12 cellular contexts compared by ENCODE assay signal in genomic region chr17:6495450-6496115, GRCh38. TPM values are rescaled to one million over a fixed set of nuclear protein-coding genes. Genes with fewer than 3 reads are reported as not detected.
DNase-seq lines count a peak whose midpoint lies in the region; ATAC-seq and TF ChIP-seq lines count a peak whose summit lies in the region.
"Had no signal": no experiment of that assay in that cellular context is flagged by ENCODE, and none has a peak within 500 bp of the region (broad histone marks: within the 10 kb centered on the region; RNA-seq: fewer than 3 reads in every experiment).

No MANE protein-coding gene starts in this region.

- intact Hi-C loops in cardiac septum (cut with DNase I): no loop called here
- intact Hi-C loops in right cardiac atrium (cut with DNase I): no loop called here

- H3K9ac ChIP-seq in mesendoderm (ENCODE audit: low read length): peak overlapping the region; percentile 44

- no peak overlapping the region for H3K23ac ChIP-seq in mesendoderm (ENCODE audit: low read length)

- no peak overlapping the region for H3K18ac ChIP-seq in mesendoderm (ENCODE audit: low read length)

- peaks cover 64% of the 10 kb centered on the region for H3K4me1 Mint-ChIP-seq in brain

- H4K8ac ChIP-seq in mesendoderm (ENCODE audit: low read depth, low read length): no peak overlapping the region

- H3K4me3 Mint-ChIP-seq in brain: no peak overlapping the region
- H3K4me3 Mint-ChIP-seq: activated naive CD4-positive, alpha-beta T cell treated with anti-CD3 and anti-CD28 coated beads for 36 hours had no signal

- no peak overlapping the region for H2BK120ac ChIP-seq in mesendoderm (ENCODE audit: low read depth, low read length)

- no peaks in the 10 kb centered on the region for H3K27me3 ChIP-seq in right cardiac atrium (ENCODE audit: control insufficient read depth, insufficient read depth)
- H3K27me3 ChIP-seq in mesendoderm (ENCODE audit: insufficient read depth, low read length, poor library complexity): no peaks in the 10 kb centered on the region
- peaks cover 0 to 6% of the 10 kb centered on the region in 2 donors for H3K27me3 ChIP-seq in tibial nerve

- H3K36me3 Mint-ChIP-seq in brain: no peaks in the 10 kb centered on the region

- no peaks in the 10 kb centered on the region for H3K9me3 ChIP-seq in right cardiac atrium (ENCODE audit: control insufficient read depth, low read length)
- H3K9me3 ChIP-seq in tibial nerve: no peaks in the 10 kb centered on the region

- no peaks in the 10 kb centered on the region for H3K79me1 ChIP-seq in mesendoderm (ENCODE audit: low read length)

- H3K4me1 ChIP-seq in right cardiac atrium (ENCODE audit: control insufficient read depth, insufficient read depth, low read length) (peaks cover 3% of the 10 kb centered on the region), mesendoderm (ENCODE audit: control insufficient read depth, low read depth, low read length) (peaks cover 12% of the 10 kb centered on the region), tibial nerve (peaks cover 0 to 35% (median 0%) of the 10 kb centered on the region in 4 donors)

- H3K56ac ChIP-seq in mesendoderm (ENCODE audit: low read length): peak overlapping the region; percentile 73

- H3K27me3 Mint-ChIP-seq in brain: peaks cover 3% of the 10 kb centered on the region

- in situ Hi-C loops in KBM-7 (cut with MboI; ENCODE audit: low pct_unique_long_range_greater_than_20kb, low sequenced_read_pairs): no loop called here

- TF ChIP-seq POLR2A in tibial nerve (IDR thresholded peaks at IDR 0.05): no peak

- peak overlapping the region; percentile 2 for H4K5ac ChIP-seq in mesendoderm (ENCODE audit: low read length)

- H3K9me3 Mint-ChIP-seq in brain: no peaks in the 10 kb centered on the region
- H3K9me3 Mint-ChIP-seq: activated CD4-positive, alpha-beta T cell treated with anti-CD3 and anti-CD28 coated beads, Interleukin-2, amount 10 ng/mL, durations not matched to agents 24 days and 14 days; activated naive CD4-positive, alpha-beta T cell treated with anti-CD3 and anti-CD28 coated beads for 36 hours had no signal

- H2AK5ac ChIP-seq in mesendoderm (ENCODE audit: low read length): no peak overlapping the region

- H3K4me3 ChIP-seq in right cardiac atrium (ENCODE audit: low read length): no peak overlapping the region
- H3K4me3 ChIP-seq in mesendoderm (ENCODE audit: low read length): no peak overlapping the region
- H3K4me3 ChIP-seq in tibial nerve: no peak overlapping the region

- ATAC-seq in right cardiac atrium (no peak), GM21390 (IDR thresholded peaks at IDR 0.05; ENCODE audit: unreplicated experiment) (no peak), GM18861 (IDR thresholded peaks at IDR 0.05; ENCODE audit: unreplicated experiment) (no peak)

- TF ChIP-seq CTCF in brain (conservative IDR thresholded peaks at IDR 0.05) (no peak), tibial nerve (IDR thresholded peaks at IDR 0.05) (no peak)

- DNase-seq in cardiac septum (ENCODE audit: low spot score) (peak; percentile 62), right cardiac atrium (no peak), mesendoderm (no peak), KBM-7 (no peak), tibial nerve (ENCODE audit: low spot score in 2 of 2) (no peak)
- DNase-seq: NCI-H187, trophoblast cell had no signal

- no peaks in the 10 kb centered on the region for H3K79me2 ChIP-seq in mesendoderm (ENCODE audit: control insufficient read depth, insufficient read depth, low read length)

- H3K4me2 ChIP-seq in mesendoderm (ENCODE audit: low read length): peak overlapping the region; percentile 84

- H3K27ac ChIP-seq in right cardiac atrium (ENCODE audit: low read length) (no peak overlapping the region), mesendoderm (ENCODE audit: low read depth, low read length) (no peak overlapping the region), tibial nerve (no peak overlapping the region)

- H3K27ac Mint-ChIP-seq in brain: peak overlapping the region in 4 of 5 experiments; percentile 56 to 95 (median 68)
- H3K27ac Mint-ChIP-seq: activated CD4-positive, alpha-beta T cell treated with anti-CD3 and anti-CD28 coated beads, Interleukin-2, amount 10 ng/mL, durations not matched to agents 24 days and 14 days; activated naive CD4-positive, alpha-beta T cell treated with anti-CD3 and anti-CD28 coated beads for 36 hours had no signal

- 50% methylated on average over 15 of the region's 15 CpGs for WGBS in right cardiac atrium
- WGBS in mesendoderm (ENCODE audit: extremely low coverage, insufficient coverage, low lambda C conversion rate): no CpG with 5 or more reads among the region's 15 CpGs
- 50 to 58% methylated on average over 15 of the region's 15 CpGs for whole genome bisulfite sequencing in tibial nerve, 2 donors

- TF ChIP-seq EP300 in tibial nerve (IDR thresholded peaks at IDR 0.05): no peak

- H3K4ac ChIP-seq in mesendoderm (ENCODE audit: low read depth, low read length): no peak overlapping the region

- H3K36me3 ChIP-seq in mesendoderm (ENCODE audit: control insufficient read depth, insufficient read depth, low read length): no peaks in the 10 kb centered on the region
- H3K36me3 ChIP-seq in tibial nerve: no peaks in the 10 kb centered on the region

- no peak overlapping the region for H2BK15ac ChIP-seq in mesendoderm (replicated peaks; ENCODE audit: low read depth)

- H2BK5ac ChIP-seq in mesendoderm (ENCODE audit: low read length): no peak overlapping the region

RNA-seq across cellular contexts. Expression of gene PIMREG, which starts 51.3 kb away (rescaled TPM):
- total RNA-seq in cardiac septum: not detected
- under 1 TPM in 3 of 4 donors, not detected in 1; 0.38 to 0.54 (median 0.49) TPM for total RNA-seq in right cardiac atrium
- polyA plus RNA-seq in right cardiac atrium: 0.18 TPM
- 90.1 TPM for polyA plus RNA-seq in brain (ENCODE audit: insufficient read depth, low read depth, low replicate concordance)
- polyA plus RNA-seq in mesendoderm (2013, experiment 1 of 2): 52.3 TPM
- 51.2 TPM for polyA plus RNA-seq in mesendoderm (2013, experiment 2 of 2)
- total RNA-seq in tibial nerve: under 1 TPM in 2 of 4 donors, not detected in 2; 0.42 to 0.59 TPM
